Comparison of ENCODE assay signal across 1 cellular context in the genomic region with DNA sequence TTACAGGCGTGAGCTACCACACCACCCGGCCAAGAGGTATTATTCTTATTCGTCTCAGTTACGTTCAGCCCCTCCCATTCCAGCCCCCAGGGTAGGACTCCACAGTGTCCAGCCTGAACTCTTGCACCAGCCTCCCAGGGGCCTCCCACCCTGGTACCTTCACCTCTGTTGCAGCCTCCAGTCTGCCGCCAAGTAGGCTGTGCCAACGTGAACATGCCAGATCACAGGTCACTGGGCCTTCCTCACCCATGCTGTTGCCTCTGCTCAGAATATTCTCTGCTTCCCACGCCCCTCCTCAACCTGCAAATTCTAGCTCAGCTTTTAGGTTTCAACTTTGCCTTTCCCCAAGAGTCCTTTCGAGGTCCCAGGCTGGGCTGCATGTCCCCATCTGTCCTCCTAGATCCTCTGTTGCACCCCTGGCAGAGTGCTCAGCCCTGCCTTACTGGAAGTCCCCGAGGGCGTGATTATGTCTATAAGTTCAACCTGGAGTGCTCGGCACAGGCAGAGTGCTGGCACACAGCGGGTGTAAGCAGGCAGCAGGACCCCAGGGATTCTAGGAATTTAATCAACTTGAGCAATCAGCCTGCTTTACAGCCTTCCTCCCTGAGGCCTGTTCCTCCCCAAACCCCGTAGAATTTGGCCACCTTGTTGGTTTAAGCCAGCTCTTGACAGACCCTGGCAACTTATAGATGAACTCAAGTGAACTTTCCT.
TF ChIP-seq lines count a peak whose summit lies in the region.

No MANE protein-coding gene starts in this region.

TF ChIP-seq in HEK293, 187 proteins besides CTCF, POLR2A, EP300 and RAD21 (continues in another document):
- TF ChIP-seq ZNF501 (tag by site-specific recombination; IDR thresholded peaks at IDR 0.05) (no peak), ZNF626 (tag by site-specific recombination; IDR thresholded peaks at IDR 0.05) (no peak), ZNF660 (tag by site-specific recombination; IDR thresholded peaks at IDR 0.05) (no peak), ZNF366 (tag by site-specific recombination; conservative IDR thresholded peaks at IDR 0.05) (no peak), ZNF391 (tag by site-specific recombination; IDR thresholded peaks at IDR 0.05; ENCODE audit: borderline replicate concordance, low read depth) (no peak), HOXD13 (CRISPR knock-in tag; IDR thresholded peaks at IDR 0.05; ENCODE audit: borderline replicate concordance) (no peak), ZNF768 (tag by site-specific recombination; IDR thresholded peaks at IDR 0.05) (no peak), ZNF548 (tag by site-specific recombination; IDR thresholded peaks at IDR 0.05) (no peak), KLF7 (tag by site-specific recombination; IDR thresholded peaks at IDR 0.05; ENCODE audit: borderline replicate concordance) (no peak), ZNF23 (tag by site-specific recombination; IDR thresholded peaks at IDR 0.05; ENCODE audit: borderline replicate concordance) (no peak), ZXDB (tag by site-specific recombination; IDR thresholded peaks at IDR 0.05) (no peak), ZNF112 (tag by site-specific recombination; IDR thresholded peaks at IDR 0.05) (no peak), ZBTB21 (tag by site-specific recombination; IDR thresholded peaks at IDR 0.05) (no peak), ZNF223 (tag by site-specific recombination; IDR thresholded peaks at IDR 0.05) (no peak), ZNF404 (tag by site-specific recombination; IDR thresholded peaks at IDR 0.05) (no peak), KLF9 (tag by site-specific recombination; IDR thresholded peaks at IDR 0.05; ENCODE audit: low read depth) (no peak), ZNF174 (tag by site-specific recombination; IDR thresholded peaks at IDR 0.05) (no peak), REPIN1 (tag by site-specific recombination; IDR thresholded peaks at IDR 0.05; ENCODE audit: low read depth) (no peak), ZNF335 (tag by site-specific recombination; conservative IDR thresholded peaks at IDR 0.05) (peak; percentile 84), ZNF324 (tag by site-specific recombination; IDR thresholded peaks at IDR 0.05) (no peak), ZBTB8A (tag by site-specific recombination; IDR thresholded peaks at IDR 0.05) (0 out of 2 replicates have a peak, but pooled peaks have one; percentile 45), ZNF658 (tag by site-specific recombination; IDR thresholded peaks at IDR 0.05) (no peak), ZNF311 (tag by site-specific recombination; IDR thresholded peaks at IDR 0.05; ENCODE audit: borderline replicate concordance) (no peak), IKZF3 (tag by site-specific recombination; IDR thresholded peaks at IDR 0.05) (no peak), ZNF530 (tag by site-specific recombination; IDR thresholded peaks at IDR 0.05; ENCODE audit: low read depth) (no peak), GLIS1 (tag by site-specific recombination; IDR thresholded peaks at IDR 0.05) (peak; percentile 34), ZNF510 (tag by site-specific recombination; IDR thresholded peaks at IDR 0.05; ENCODE audit: insufficient replicate concordance) (no peak), ZNF274 (IDR thresholded peaks at IDR 0.05; ENCODE audit: low read length) (no peak), ZNF274 (tag by site-specific recombination; IDR thresholded peaks at IDR 0.05; ENCODE audit: borderline replicate concordance) (no peak), ZNF292 (tag by site-specific recombination; IDR thresholded peaks at IDR 0.05; ENCODE audit: borderline replicate concordance, low read depth) (no peak), ZNF221 (tag by site-specific recombination; IDR thresholded peaks at IDR 0.05; ENCODE audit: borderline replicate concordance) (no peak), RBAK (tag by site-specific recombination; IDR thresholded peaks at IDR 0.05) (no peak), GLI4 (tag by site-specific recombination; IDR thresholded peaks at IDR 0.05) (no peak), ZNF571 (tag by site-specific recombination; IDR thresholded peaks at IDR 0.05) (no peak), ZNF624 (tag by site-specific recombination; IDR thresholded peaks at IDR 0.05) (no peak), ZBTB17 (tag by site-specific recombination; IDR thresholded peaks at IDR 0.05) (peak; percentile 31; the same call in 1 of the 2 replicates), ZNF529 (tag by site-specific recombination; IDR thresholded peaks at IDR 0.05; ENCODE audit: insufficient replicate concordance) (no peak)
- TF ChIP-seq, protein P1, sequence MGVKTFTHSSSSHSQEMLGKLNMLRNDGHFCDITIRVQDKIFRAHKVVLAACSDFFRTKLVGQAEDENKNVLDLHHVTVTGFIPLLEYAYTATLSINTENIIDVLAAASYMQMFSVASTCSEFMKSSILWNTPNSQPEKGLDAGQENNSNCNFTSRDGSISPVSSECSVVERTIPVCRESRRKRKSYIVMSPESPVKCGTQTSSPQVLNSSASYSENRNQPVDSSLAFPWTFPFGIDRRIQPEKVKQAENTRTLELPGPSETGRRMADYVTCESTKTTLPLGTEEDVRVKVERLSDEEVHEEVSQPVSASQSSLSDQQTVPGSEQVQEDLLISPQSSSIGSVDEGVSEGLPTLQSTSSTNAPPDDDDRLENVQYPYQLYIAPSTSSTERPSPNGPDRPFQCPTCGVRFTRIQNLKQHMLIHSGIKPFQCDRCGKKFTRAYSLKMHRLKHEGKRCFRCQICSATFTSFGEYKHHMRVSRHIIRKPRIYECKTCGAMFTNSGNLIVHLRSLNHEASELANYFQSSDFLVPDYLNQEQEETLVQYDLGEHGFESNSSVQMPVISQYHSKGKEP (tag by site-specific recombination; IDR thresholded peaks at IDR 0.05) = no peak
- TF ChIP-seq, protein P2, sequence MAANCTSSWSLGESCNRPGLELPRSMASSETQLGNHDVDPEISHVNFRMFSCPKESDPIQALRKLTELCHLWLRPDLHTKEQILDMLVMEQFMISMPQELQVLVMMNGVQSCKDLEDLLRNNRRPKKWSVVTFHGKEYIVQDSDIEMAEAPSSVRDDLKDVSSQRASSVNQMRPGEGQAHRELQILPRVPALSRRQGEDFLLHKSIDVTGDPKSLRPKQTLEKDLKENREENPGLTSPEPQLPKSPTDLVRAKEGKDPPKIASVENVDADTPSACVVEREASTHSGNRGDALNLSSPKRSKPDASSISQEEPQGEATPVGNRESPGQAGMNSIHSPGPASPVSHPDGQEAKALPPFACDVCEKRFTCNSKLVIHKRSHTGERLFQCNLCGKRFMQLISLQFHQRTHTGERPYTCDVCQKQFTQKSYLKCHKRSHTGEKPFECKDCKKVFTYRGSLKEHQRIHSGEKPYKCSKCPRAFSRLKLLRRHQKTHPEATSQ (tag by site-specific recombination; IDR thresholded peaks at IDR 0.05) = no peak
- TF ChIP-seq, protein P3, sequence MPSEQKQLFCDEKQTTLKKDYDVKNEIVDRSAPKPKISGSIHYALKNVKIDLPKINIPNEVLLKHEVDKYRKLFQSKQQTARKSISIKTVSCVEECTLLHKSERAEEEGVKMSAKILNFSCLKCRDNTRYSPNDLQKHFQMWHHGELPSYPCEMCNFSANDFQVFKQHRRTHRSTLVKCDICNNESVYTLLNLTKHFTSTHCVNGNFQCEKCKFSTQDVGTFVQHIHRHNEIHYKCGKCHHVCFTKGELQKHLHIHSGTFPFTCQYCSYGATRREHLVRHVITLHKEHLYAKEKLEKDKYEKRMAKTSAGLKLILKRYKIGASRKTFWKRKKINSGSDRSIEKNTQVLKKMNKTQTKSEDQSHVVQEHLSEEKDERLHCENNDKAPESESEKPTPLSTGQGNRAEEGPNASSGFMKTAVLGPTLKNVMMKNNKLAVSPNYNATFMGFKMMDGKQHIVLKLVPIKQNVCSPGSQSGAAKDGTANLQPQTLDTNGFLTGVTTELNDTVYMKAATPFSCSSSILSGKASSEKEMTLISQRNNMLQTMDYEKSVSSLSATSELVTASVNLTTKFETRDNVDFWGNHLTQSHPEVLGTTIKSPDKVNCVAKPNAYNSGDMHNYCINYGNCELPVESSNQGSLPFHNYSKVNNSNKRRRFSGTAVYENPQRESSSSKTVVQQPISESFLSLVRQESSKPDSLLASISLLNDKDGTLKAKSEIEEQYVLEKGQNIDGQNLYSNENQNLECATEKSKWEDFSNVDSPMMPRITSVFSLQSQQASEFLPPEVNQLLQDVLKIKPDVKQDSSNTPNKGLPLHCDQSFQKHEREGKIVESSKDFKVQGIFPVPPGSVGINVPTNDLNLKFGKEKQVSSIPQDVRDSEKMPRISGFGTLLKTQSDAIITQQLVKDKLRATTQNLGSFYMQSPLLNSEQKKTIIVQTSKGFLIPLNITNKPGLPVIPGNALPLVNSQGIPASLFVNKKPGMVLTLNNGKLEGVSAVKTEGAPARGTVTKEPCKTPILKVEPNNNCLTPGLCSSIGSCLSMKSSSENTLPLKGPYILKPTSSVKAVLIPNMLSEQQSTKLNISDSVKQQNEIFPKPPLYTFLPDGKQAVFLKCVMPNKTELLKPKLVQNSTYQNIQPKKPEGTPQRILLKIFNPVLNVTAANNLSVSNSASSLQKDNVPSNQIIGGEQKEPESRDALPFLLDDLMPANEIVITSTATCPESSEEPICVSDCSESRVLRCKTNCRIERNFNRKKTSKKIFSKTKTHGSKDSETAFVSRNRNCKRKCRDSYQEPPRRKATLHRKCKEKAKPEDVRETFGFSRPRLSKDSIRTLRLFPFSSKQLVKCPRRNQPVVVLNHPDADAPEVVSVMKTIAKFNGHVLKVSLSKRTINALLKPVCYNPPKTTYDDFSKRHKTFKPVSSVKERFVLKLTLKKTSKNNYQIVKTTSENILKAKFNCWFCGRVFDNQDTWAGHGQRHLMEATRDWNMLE (tag by site-specific recombination; conservative IDR thresholded peaks at IDR 0.05; ENCODE audit: low read depth) = no peak
- TF ChIP-seq, protein P4, sequence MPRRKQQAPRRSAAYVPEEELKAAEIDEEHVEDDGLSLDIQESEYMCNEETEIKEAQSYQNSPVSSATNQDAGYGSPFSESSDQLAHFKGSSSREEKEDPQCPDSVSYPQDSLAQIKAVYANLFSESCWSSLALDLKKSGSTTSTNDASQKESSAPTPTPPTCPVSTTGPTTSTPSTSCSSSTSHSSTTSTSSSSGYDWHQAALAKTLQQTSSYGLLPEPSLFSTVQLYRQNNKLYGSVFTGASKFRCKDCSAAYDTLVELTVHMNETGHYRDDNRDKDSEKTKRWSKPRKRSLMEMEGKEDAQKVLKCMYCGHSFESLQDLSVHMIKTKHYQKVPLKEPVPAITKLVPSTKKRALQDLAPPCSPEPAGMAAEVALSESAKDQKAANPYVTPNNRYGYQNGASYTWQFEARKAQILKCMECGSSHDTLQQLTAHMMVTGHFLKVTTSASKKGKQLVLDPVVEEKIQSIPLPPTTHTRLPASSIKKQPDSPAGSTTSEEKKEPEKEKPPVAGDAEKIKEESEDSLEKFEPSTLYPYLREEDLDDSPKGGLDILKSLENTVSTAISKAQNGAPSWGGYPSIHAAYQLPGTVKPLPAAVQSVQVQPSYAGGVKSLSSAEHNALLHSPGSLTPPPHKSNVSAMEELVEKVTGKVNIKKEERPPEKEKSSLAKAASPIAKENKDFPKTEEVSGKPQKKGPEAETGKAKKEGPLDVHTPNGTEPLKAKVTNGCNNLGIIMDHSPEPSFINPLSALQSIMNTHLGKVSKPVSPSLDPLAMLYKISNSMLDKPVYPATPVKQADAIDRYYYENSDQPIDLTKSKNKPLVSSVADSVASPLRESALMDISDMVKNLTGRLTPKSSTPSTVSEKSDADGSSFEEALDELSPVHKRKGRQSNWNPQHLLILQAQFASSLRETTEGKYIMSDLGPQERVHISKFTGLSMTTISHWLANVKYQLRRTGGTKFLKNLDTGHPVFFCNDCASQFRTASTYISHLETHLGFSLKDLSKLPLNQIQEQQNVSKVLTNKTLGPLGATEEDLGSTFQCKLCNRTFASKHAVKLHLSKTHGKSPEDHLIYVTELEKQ (tag by site-specific recombination; IDR thresholded peaks at IDR 0.05; ENCODE audit: borderline replicate concordance) = no peak
- TF ChIP-seq, protein P5, sequence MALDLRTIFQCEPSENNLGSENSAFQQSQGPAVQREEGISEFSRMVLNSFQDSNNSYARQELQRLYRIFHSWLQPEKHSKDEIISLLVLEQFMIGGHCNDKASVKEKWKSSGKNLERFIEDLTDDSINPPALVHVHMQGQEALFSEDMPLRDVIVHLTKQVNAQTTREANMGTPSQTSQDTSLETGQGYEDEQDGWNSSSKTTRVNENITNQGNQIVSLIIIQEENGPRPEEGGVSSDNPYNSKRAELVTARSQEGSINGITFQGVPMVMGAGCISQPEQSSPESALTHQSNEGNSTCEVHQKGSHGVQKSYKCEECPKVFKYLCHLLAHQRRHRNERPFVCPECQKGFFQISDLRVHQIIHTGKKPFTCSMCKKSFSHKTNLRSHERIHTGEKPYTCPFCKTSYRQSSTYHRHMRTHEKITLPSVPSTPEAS (tag by site-specific recombination; IDR thresholded peaks at IDR 0.05) = no peak
- TF ChIP-seq, protein P6, sequence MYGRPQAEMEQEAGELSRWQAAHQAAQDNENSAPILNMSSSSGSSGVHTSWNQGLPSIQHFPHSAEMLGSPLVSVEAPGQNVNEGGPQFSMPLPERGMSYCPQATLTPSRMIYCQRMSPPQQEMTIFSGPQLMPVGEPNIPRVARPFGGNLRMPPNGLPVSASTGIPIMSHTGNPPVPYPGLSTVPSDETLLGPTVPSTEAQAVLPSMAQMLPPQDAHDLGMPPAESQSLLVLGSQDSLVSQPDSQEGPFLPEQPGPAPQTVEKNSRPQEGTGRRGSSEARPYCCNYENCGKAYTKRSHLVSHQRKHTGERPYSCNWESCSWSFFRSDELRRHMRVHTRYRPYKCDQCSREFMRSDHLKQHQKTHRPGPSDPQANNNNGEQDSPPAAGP (tag by site-specific recombination; IDR thresholded peaks at IDR 0.05) = peak; percentile 55; the same call in 1 of the 2 replicates
- TF ChIP-seq, protein P7, sequence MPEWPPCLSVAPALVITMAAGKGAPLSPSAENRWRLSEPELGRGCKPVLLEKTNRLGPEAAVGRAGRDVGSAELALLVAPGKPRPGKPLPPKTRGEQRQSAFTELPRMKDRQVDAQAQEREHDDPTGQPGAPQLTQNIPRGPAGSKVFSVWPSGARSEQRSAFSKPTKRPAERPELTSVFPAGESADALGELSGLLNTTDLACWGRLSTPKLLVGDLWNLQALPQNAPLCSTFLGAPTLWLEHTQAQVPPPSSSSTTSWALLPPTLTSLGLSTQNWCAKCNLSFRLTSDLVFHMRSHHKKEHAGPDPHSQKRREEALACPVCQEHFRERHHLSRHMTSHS (tag by site-specific recombination; IDR thresholded peaks at IDR 0.05) = no peak
- TF ChIP-seq, protein P8, sequence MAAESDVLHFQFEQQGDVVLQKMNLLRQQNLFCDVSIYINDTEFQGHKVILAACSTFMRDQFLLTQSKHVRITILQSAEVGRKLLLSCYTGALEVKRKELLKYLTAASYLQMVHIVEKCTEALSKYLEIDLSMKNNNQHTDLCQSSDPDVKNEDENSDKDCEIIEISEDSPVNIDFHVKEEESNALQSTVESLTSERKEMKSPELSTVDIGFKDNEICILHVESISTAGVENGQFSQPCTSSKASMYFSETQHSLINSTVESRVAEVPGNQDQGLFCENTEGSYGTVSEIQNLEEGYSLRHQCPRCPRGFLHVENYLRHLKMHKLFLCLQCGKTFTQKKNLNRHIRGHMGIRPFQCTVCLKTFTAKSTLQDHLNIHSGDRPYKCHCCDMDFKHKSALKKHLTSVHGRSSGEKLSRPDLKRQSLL (tag by site-specific recombination; IDR thresholded peaks at IDR 0.05) = no peak
- TF ChIP-seq, protein P9, sequence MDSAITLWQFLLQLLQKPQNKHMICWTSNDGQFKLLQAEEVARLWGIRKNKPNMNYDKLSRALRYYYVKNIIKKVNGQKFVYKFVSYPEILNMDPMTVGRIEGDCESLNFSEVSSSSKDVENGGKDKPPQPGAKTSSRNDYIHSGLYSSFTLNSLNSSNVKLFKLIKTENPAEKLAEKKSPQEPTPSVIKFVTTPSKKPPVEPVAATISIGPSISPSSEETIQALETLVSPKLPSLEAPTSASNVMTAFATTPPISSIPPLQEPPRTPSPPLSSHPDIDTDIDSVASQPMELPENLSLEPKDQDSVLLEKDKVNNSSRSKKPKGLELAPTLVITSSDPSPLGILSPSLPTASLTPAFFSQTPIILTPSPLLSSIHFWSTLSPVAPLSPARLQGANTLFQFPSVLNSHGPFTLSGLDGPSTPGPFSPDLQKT (IDR thresholded peaks at IDR 0.05; ENCODE audit: borderline replicate concordance, low read depth, low read length) = no peak
